In genomic region chr14:92539875-92540274, GRCh38 we compare ENCODE assay signal across 10 cellular contexts. TPM values are rescaled to one million over a fixed set of nuclear protein-coding genes. Genes with fewer than 3 reads are reported as not detected.
DNase-seq lines count a peak whose midpoint lies in the region; ATAC-seq and TF ChIP-seq lines count a peak whose summit lies in the region.
"Had no signal": no experiment of that assay in that cellular context is flagged by ENCODE, and none has a peak within 500 bp of the region (broad histone marks: within the 10 kb centered on the region; RNA-seq: fewer than 3 reads in every experiment).

No MANE protein-coding gene starts in this region.

- TF ChIP-seq CTCF in OCI-LY7 (conservative IDR thresholded peaks at IDR 0.05; ENCODE audit: low read length): no peak
- TF ChIP-seq CTCF in thoracic aorta (IDR thresholded peaks at IDR 0.05): no peak

- peak overlapping the region in 1 of 2 donors; percentile 14 for H3K9ac ChIP-seq in mucosa of rectum (ENCODE audit: low read depth in 1 of 2, low read length in 2 of 2)

- POLR2A ChIA-PET in OCI-LY7 (lab: Charles Lee): no interaction called here

- H3K4me3 ChIP-seq in OCI-LY7 (ENCODE audit: low read depth, low read length, poor library complexity, severe bottlenecking) (no peak overlapping the region), mucosa of rectum (ENCODE audit: low read length in 2 of 2) (no peak overlapping the region), thoracic aorta (peak overlapping the region; percentile 5)

- H3K4me1 ChIP-seq in OCI-LY7 (ENCODE audit: insufficient read depth, low read length, poor library complexity, severe bottlenecking): peaks cover 41% of the 10 kb centered on the region
- H3K4me1 ChIP-seq in mucosa of rectum (ENCODE audit: control insufficient read depth in 2 of 2, insufficient read depth in 2 of 2, low read length in 2 of 2): peaks cover 26 to 38% of the 10 kb centered on the region in 2 donors
- peaks cover 21 to 31% of the 10 kb centered on the region in 2 donors for H3K4me1 ChIP-seq in thoracic aorta (ENCODE audit: control insufficient read depth in 1 of 2, low read depth in 2 of 2)

- peak overlapping the region; percentile 87 for H2AFZ ChIP-seq in OCI-LY7 (ENCODE audit: low read length)

- H3K4me2 ChIP-seq in OCI-LY7 (ENCODE audit: low read length): peak overlapping the region; percentile 10; the same call in 1 of the 2 replicates

- no peaks in the 10 kb centered on the region for H4K20me1 ChIP-seq in OCI-LY7 (ENCODE audit: insufficient read depth, low read length)

- H3K27ac ChIP-seq in OCI-LY7 (ENCODE audit: low read depth, low read length, poor library complexity, severe bottlenecking) (no peak overlapping the region), cingulate gyrus (ENCODE audit: low read depth, low read length) (peak overlapping the region; percentile 39), mucosa of rectum (ENCODE audit: low read depth in 2 of 2, low read length in 2 of 2) (peak overlapping the region; percentile 64 to 67), thoracic aorta (peak overlapping the region; percentile 83 to 94)

- CTCF ChIA-PET in OCI-LY7 (lab: Charles Lee; ENCODE audit: unreplicated experiment): no interaction called here

- peak; percentile 41 for DNase-seq in OCI-LY7 (ENCODE audit: low spot score)
- no peak for DNase-seq in thoracic aorta (ENCODE audit: low spot score)
- no peak for DNase-seq in glomerular visceral epithelial cell (ENCODE audit: extremely low spot score)
- DNase-seq in NCI-H82 (lab: John Stamatoyannopoulos, UW): no peak
- no peak for DNase-seq in stimulated activated CD4-positive, alpha-beta T cell treated with anti-CD3 and anti-CD28 coated beads, Interleukin-1b, Interleukin-23, amount 100 ng/mL, for 48 hours
- DNase-seq: activated CD4-positive, CD25-positive, alpha-beta regulatory T cell treated with anti-CD3 and anti-CD28 coated beads, Interleukin-2, amount 50 U/mL, for 72 hours; central memory CD4-positive, alpha-beta T cell had no signal

- no peaks in the 10 kb centered on the region for H3K27me3 ChIP-seq in mucosa of rectum (ENCODE audit: control insufficient read depth in 2 of 2, insufficient read depth in 2 of 2, low read length in 2 of 2)
- no peaks in the 10 kb centered on the region for H3K27me3 ChIP-seq in thoracic aorta (replicated peaks; ENCODE audit: insufficient read depth)

- H3K79me2 ChIP-seq in OCI-LY7 (ENCODE audit: insufficient read depth, low read depth, low read length): no peaks in the 10 kb centered on the region

- H3K36me3 ChIP-seq in OCI-LY7 (ENCODE audit: insufficient read depth, low read length) (no peaks in the 10 kb centered on the region), mucosa of rectum (ENCODE audit: control insufficient read depth in 2 of 2, insufficient read depth in 2 of 2, low read length in 2 of 2) (no peaks in the 10 kb centered on the region), thoracic aorta (no peaks in the 10 kb centered on the region)

- BruUV-seq in OCI-LY7 (replicated peaks; lab: Mats Ljungman, UMichigan): no TSS peak

- H3K9me2 ChIP-seq in OCI-LY7 (ENCODE audit: insufficient read depth, low read length): no peaks in the 10 kb centered on the region

- ATAC-seq in thoracic aorta (ENCODE audit: insufficient number of reproducible peaks, low FRiP score, low read depth) (no peak), HG03139 (IDR thresholded peaks at IDR 0.05; ENCODE audit: unreplicated experiment) (no peak)

- H3K9me3 ChIP-seq in OCI-LY7 (ENCODE audit: low read length) (no peaks in the 10 kb centered on the region), mucosa of rectum (ENCODE audit: control insufficient read depth in 2 of 2, low read length in 2 of 2) (no peaks in the 10 kb centered on the region), thoracic aorta (no peaks in the 10 kb centered on the region)

- intact Hi-C loops in OCI-LY7 (cut with micrococcal nuclease; ENCODE audit: unreplicated experiment): no loop called here

RNA-seq across cellular contexts. Expression of gene RIN3, which starts 26.3 kb away (rescaled TPM):
- not detected in 2 replicates for total RNA-seq in OCI-LY7 (2014; rRNA removed; shearing (Covaris generic))
- total RNA-seq in OCI-LY7 (2022) (not detected in 2 replicates), thoracic aorta (10 to 100 TPM; 47.4 to 54.2 TPM)

Comparison
In these comparisons a context has a peak if more than half of its experiments do, and no peak if none do; other contexts are left out.
1. RNA of gene RIN3, which starts 26.3 kb away (total RNA-seq): 47.4 to 54.2 TPM in thoracic aorta; not detected in OCI-LY7; every median in the first group is over 10 times any median in the second.